35 cellular contexts compared by ENCODE assay signal in genomic region chr21:45048968-45049367, GRCh38. TPM values are rescaled to one million over a fixed set of nuclear protein-coding genes. Genes with fewer than 3 reads are reported as not detected.
A peak's percentile ranks its signal among the peaks of the same experiment; 100 is the strongest.
DNase-seq lines count a peak whose midpoint lies in the region; ATAC-seq and TF ChIP-seq lines count a peak whose summit lies in the region.
"Had no signal": no experiment of that assay in that cellular context is flagged by ENCODE, and none has a peak within 500 bp of the region (broad histone marks: within the 10 kb centered on the region; RNA-seq: fewer than 3 reads in every experiment).

No MANE protein-coding gene starts in this region.

- H3K27me3 ChIP-seq in H7 (ENCODE audit: control insufficient read depth, insufficient read depth, low read length) (no peaks in the 10 kb centered on the region), endodermal cell (ENCODE audit: control insufficient read depth, insufficient read depth, low read length, poor library complexity, severe bottlenecking) (no peaks in the 10 kb centered on the region), lower lobe of right lung (ENCODE audit: low read depth) (peaks cover 6% of the 10 kb centered on the region), thoracic aorta (replicated peaks; ENCODE audit: insufficient read depth) (no peaks in the 10 kb centered on the region), sigmoid colon (no peaks in the 10 kb centered on the region)
- H3K27me3 ChIP-seq: BLaER1, colonic mucosa, ovary, vagina had no signal

- H3K36me3 ChIP-seq in H7 (replicated peaks; ENCODE audit: control insufficient read depth, insufficient read depth, low read length) (no peaks in the 10 kb centered on the region), endodermal cell (ENCODE audit: control insufficient read depth, insufficient read depth, low read length) (no peaks in the 10 kb centered on the region), lower lobe of right lung (no peaks in the 10 kb centered on the region), thoracic aorta (no peaks in the 10 kb centered on the region), sigmoid colon (no peaks in the 10 kb centered on the region)
- H3K36me3 ChIP-seq: BLaER1, colonic mucosa, ovary, vagina had no signal

- H3K9ac ChIP-seq in endodermal cell (ENCODE audit: extremely low read depth, low read length, poor library complexity, severe bottlenecking): no peak overlapping the region
- H3K9ac ChIP-seq: BLaER1 had no signal

- H3K36me3 Mint-ChIP-seq in endodermal cell (ENCODE audit: low read depth): no peaks in the 10 kb centered on the region
- H3K36me3 Mint-ChIP-seq in activated CD8-positive, alpha-beta memory T cell treated with anti-CD3 and anti-CD28 coated beads, Interleukin-2, amount 10 ng/mL, durations not matched to agents 7 days and 5 days: no peaks in the 10 kb centered on the region
- H3K36me3 Mint-ChIP-seq: activated CD4-positive, alpha-beta memory T cell treated with anti-CD3 and anti-CD28 coated beads for 36 hours; activated naive CD4-positive, alpha-beta T cell treated with anti-CD3 and anti-CD28 coated beads, Interleukin-2, amount 10 ng/mL, durations not matched to agents 7 days and 5 days had no signal

- peaks cover 17% of the 10 kb centered on the region for H3K27me3 Mint-ChIP-seq in endodermal cell (ENCODE audit: insufficient read depth)
- peaks cover 63% of the 10 kb centered on the region for H3K27me3 Mint-ChIP-seq in activated CD8-positive, alpha-beta memory T cell treated with anti-CD3 and anti-CD28 coated beads, Interleukin-2, amount 10 ng/mL, durations not matched to agents 7 days and 5 days

- H3K27ac ChIP-seq in endodermal cell (ENCODE audit: low read depth, low read length) (no peak overlapping the region), lower lobe of right lung (peak overlapping the region; percentile 82), thoracic aorta (peak overlapping the region; percentile 95 to 99), sigmoid colon (peak overlapping the region in 1 of 4 donors; percentile 87)
- H3K27ac ChIP-seq: BLaER1, colonic mucosa, ovary, SK-N-MC, vagina had no signal

- H3K9me3 Mint-ChIP-seq in endodermal cell: peaks cover 27% of the 10 kb centered on the region
- H3K9me3 Mint-ChIP-seq in activated CD8-positive, alpha-beta memory T cell treated with anti-CD3 and anti-CD28 coated beads, Interleukin-2, amount 10 ng/mL, durations not matched to agents 7 days and 5 days (ENCODE audit: low read depth): peaks cover 11% of the 10 kb centered on the region

- TF ChIP-seq EP300 in sigmoid colon (IDR thresholded peaks at IDR 0.05): no peak

- H3K4me3 Mint-ChIP-seq in endodermal cell: no peak overlapping the region
- H3K4me3 Mint-ChIP-seq in activated CD8-positive, alpha-beta memory T cell treated with anti-CD3 and anti-CD28 coated beads, Interleukin-2, amount 10 ng/mL, durations not matched to agents 7 days and 5 days: no peak overlapping the region
- H3K4me3 Mint-ChIP-seq: activated CD4-positive, alpha-beta memory T cell treated with anti-CD3 and anti-CD28 coated beads for 36 hours; activated naive CD4-positive, alpha-beta T cell treated with anti-CD3 and anti-CD28 coated beads, Interleukin-2, amount 10 ng/mL, durations not matched to agents 7 days and 5 days; activated T-helper 1 cell treated with anti-CD3 and anti-CD28 coated beads, Interleukin-12 subunit alpha, Interleukin-12 subunit beta, Interleukin-2, Interleukin-4 antibody, amounts not matched to agents 30 ng/mL and 10 ng/mL and 1 ng/mL, durations not matched to agents 14 hours and 24 hours and 36 hours; nephron; T-helper 17 cell had no signal

- CTCF ChIA-PET in activated CD8-positive, alpha-beta memory T cell treated with anti-CD3 and anti-CD28 coated beads, Interleukin-2, amount 10 ng/mL, durations not matched to agents 7 days and 5 days (lab: Charles Lee): interaction anchor here (1.3 to 2.0 kb wide), 2 partner anchors 79 to 100 kb away, joined by 4 to 5 read pairs; no protein-coding TSS in a partner anchor

- TF ChIP-seq POLR2A in sigmoid colon (IDR thresholded peaks at IDR 0.05): no peak

- H3K9me3 ChIP-seq in endodermal cell (ENCODE audit: control insufficient read depth, low read length): peaks cover 7% of the 10 kb centered on the region
- peaks cover 14% of the 10 kb centered on the region for H3K9me3 ChIP-seq in lower lobe of right lung
- H3K9me3 ChIP-seq in thoracic aorta: no peaks in the 10 kb centered on the region
- peaks cover 0 to 7% (median under 1%) of the 10 kb centered on the region in 4 donors for H3K9me3 ChIP-seq in sigmoid colon
- H3K9me3 ChIP-seq: colonic mucosa, ovary, vagina had no signal

- H3K27ac Mint-ChIP-seq in endodermal cell: no peak overlapping the region
- H3K27ac Mint-ChIP-seq in activated CD8-positive, alpha-beta memory T cell treated with anti-CD3 and anti-CD28 coated beads, Interleukin-2, amount 10 ng/mL, durations not matched to agents 7 days and 5 days: no peak overlapping the region
- H3K27ac Mint-ChIP-seq: activated CD4-positive, alpha-beta memory T cell treated with anti-CD3 and anti-CD28 coated beads for 36 hours; activated naive CD4-positive, alpha-beta T cell treated with anti-CD3 and anti-CD28 coated beads, Interleukin-2, amount 10 ng/mL, durations not matched to agents 7 days and 5 days; activated T-helper 1 cell treated with anti-CD3 and anti-CD28 coated beads, Interleukin-12 subunit alpha, Interleukin-12 subunit beta, Interleukin-2, Interleukin-4 antibody, amounts not matched to agents 30 ng/mL and 10 ng/mL and 1 ng/mL, durations not matched to agents 14 hours and 24 hours and 36 hours; T-helper 17 cell had no signal

- H3K4me1 Mint-ChIP-seq in endodermal cell: peaks cover 16% of the 10 kb centered on the region
- no peaks in the 10 kb centered on the region for H3K4me1 Mint-ChIP-seq in activated CD8-positive, alpha-beta memory T cell treated with anti-CD3 and anti-CD28 coated beads, Interleukin-2, amount 10 ng/mL, durations not matched to agents 7 days and 5 days
- H3K4me1 Mint-ChIP-seq: activated naive CD4-positive, alpha-beta T cell treated with anti-CD3 and anti-CD28 coated beads, Interleukin-2, amount 10 ng/mL, durations not matched to agents 7 days and 5 days had no signal

- intact Hi-C loops in lower lobe of right lung (cut with DNase I) (no loop called here), sigmoid colon (cut with DNase I) (no loop called here)

- DNase-seq in H7: peak; percentile 16
- DNase-seq in endodermal cell: peak; percentile 12
- no peak for DNase-seq in lower lobe of right lung
- DNase-seq in thoracic aorta (ENCODE audit: low spot score): no peak
- no peak for DNase-seq in GM19240 (ENCODE audit: insufficient read length, low spot score)
- DNase-seq in sigmoid colon: no peak
- DNase-seq in AG08396 (ENCODE audit: low spot score): no peak
- DNase-seq in activated CD8-positive, alpha-beta memory T cell treated with anti-CD3 and anti-CD28 coated beads, Interleukin-2, amount 10 ng/mL, durations not matched to agents 7 days and 5 days: no peak
- DNase-seq: ACHN; activated CD4-positive, alpha-beta memory T cell treated with anti-CD3 and anti-CD28 coated beads for 36 hours; activated CD4-positive, alpha-beta T cell treated with anti-CD3 and anti-CD28 coated beads for 1 hour; activated CD8-positive, alpha-beta memory T cell treated with anti-CD3 and anti-CD28 coated beads, Interleukin-2, amount 50 U/mL, for 4 hours; activated naive CD4-positive, alpha-beta T cell treated with anti-CD3 and anti-CD28 coated beads, Interleukin-2, amount 10 ng/mL, durations not matched to agents 7 days and 5 days; amniotic stem cell; colonic mucosa; effector memory CD4-positive, alpha-beta T cell; foreskin melanocyte; hypothalamus; left cardiac atrium; mammary epithelial cell; NCI-H1417; NCI-H2081; NCI-H2227 treated with DMSO at 0.1 percent for 48 hours; NCI-H526 treated with DMSO at 0.1 percent for 48 hours; NK-92 treated with Interleukin-12 subunit alpha and Interleukin-12 subunit beta, amount 100 ng/mL, for 24 hours; ovary; small intestine; stimulated activated naive CD4-positive, alpha-beta T cell; T-helper 17 cell had no signal

- H3K4me3 ChIP-seq in H7 (ENCODE audit: insufficient read depth, low read depth, low read length): no peak overlapping the region
- H3K4me3 ChIP-seq in endodermal cell (ENCODE audit: low read length): no peak overlapping the region
- H3K4me3 ChIP-seq in lower lobe of right lung: no peak overlapping the region
- no peak overlapping the region for H3K4me3 ChIP-seq in thoracic aorta
- no peak overlapping the region for H3K4me3 ChIP-seq in sigmoid colon
- H3K4me3 ChIP-seq: BLaER1, colonic mucosa, ovary, SK-N-MC, vagina had no signal

- no peak for ATAC-seq in lower lobe of right lung
- ATAC-seq in thoracic aorta (ENCODE audit: insufficient number of reproducible peaks, low FRiP score, low read depth): no peak
- no peak for ATAC-seq in activated CD8-positive, alpha-beta memory T cell treated with anti-CD3 and anti-CD28 coated beads, Interleukin-2, amount 10 ng/mL, durations not matched to agents 7 days and 5 days
- ATAC-seq: PC-3, T-helper 17 cell had no signal

- WGBS in endodermal cell (ENCODE audit: insufficient coverage in 1 of 2, insufficient read length in 1 of 2), 2 experiments: 94 to 95% methylated on average over 6 to 7 of the region's 7 CpGs
- 73 to 85% methylated on average over 7 of the region's 7 CpGs for WGBS in sigmoid colon, 2 donors

- TF ChIP-seq CTCF in endodermal cell (conservative IDR thresholded peaks at IDR 0.05) (no peak), lower lobe of right lung (IDR thresholded peaks at IDR 0.05) (no peak), thoracic aorta (IDR thresholded peaks at IDR 0.05) (no peak), sigmoid colon (IDR thresholded peaks at IDR 0.05) (no peak)

- H3K4me1 ChIP-seq in endodermal cell (ENCODE audit: control insufficient read depth, insufficient read depth, low read length) (no peaks in the 10 kb centered on the region), lower lobe of right lung (no peaks in the 10 kb centered on the region), thoracic aorta (ENCODE audit: control insufficient read depth in 1 of 2, low read depth in 2 of 2) (peaks cover 34 to 63% of the 10 kb centered on the region in 2 donors), sigmoid colon (peaks cover 0 to 25% (median 0%) of the 10 kb centered on the region in 4 donors)
- H3K4me1 ChIP-seq: colonic mucosa, vagina had no signal

RNA-seq across cellular contexts. Expression of gene ADARB1, which starts 25.4 kb away (rescaled TPM):
- total RNA-seq in H7 (2014; rRNA removed; shearing (Covaris generic)): 5.5 and 8.0 TPM in 2 replicates
- total RNA-seq in endodermal cell: 10 to 100 TPM; 11.5 to 20.1 TPM
- polyA plus RNA-seq in endodermal cell (2013, experiment 1 of 2): 8.1 TPM
- polyA plus RNA-seq in endodermal cell (2013, experiment 2 of 2): 9.4 TPM
- total RNA-seq in lower lobe of right lung: 48.2 TPM
- total RNA-seq in thoracic aorta: 100 to 1,000 TPM; 124 to 201 TPM
- 100 to 1,000 TPM in 1 of 4 donors, 10 to 100 TPM in 3; 41.3 to 102 (median 71.0) TPM for total RNA-seq in sigmoid colon
- 1 to 10 TPM in 2 of 3 donors, under 1 TPM in 1; 0.92 to 7.5 (median 2.4) TPM for polyA plus RNA-seq in sigmoid colon
- total RNA-seq in activated CD8-positive, alpha-beta memory T cell treated with anti-CD3 and anti-CD28 coated beads, Interleukin-2, amount 10 ng/mL, durations not matched to agents 7 days and 5 days: 10 to 100 TPM; 29.4 to 38.3 TPM

Comparison
In these comparisons a context has a peak if more than half of its experiments do, and no peak if none do; other contexts are left out.
1. DNase-seq: peak in H7 (single experiment) and endodermal cell (single experiment); none in lower lobe of right lung (single experiment), thoracic aorta (single experiment), GM19240 (single experiment), sigmoid colon (single experiment), AG08396 (single experiment) and activated CD8-positive, alpha-beta memory T cell treated with anti-CD3 and anti-CD28 coated beads, Interleukin-2, amount 10 ng/mL, durations not matched to agents 7 days and 5 days (single experiment).